ENCODE assay signal across 16 cellular contexts in genomic region chr7:152922318-152923081, GRCh38.
DNase-seq lines count a peak whose midpoint lies in the region; ATAC-seq and TF ChIP-seq lines count a peak whose summit lies in the region.
"Had no signal": no experiment of that assay in that cellular context is flagged by ENCODE, and none has a peak within 500 bp of the region (broad histone marks: within the 10 kb centered on the region; RNA-seq: fewer than 3 reads in every experiment).

No MANE protein-coding gene starts in this region.

- H3K36me3 Mint-ChIP-seq in osteocyte (ENCODE audit: unreplicated experiment): no peaks in the 10 kb centered on the region

- DNase-seq in NCI-H2081 (lab: John Stamatoyannopoulos, UW): peak; percentile 46 to 70
- no peak for DNase-seq in NCI-H2081 treated with DMSO at 0.1 percent for 48 hours (lab: John Stamatoyannopoulos, UW)
- peak; percentile 77 for DNase-seq in NCI-H69 (lab: John Stamatoyannopoulos, UW)
- DNase-seq in left lobe of liver (ENCODE audit: low spot score): peak; percentile 10
- DNase-seq in osteocyte (ENCODE audit: extremely low spot score, unreplicated experiment): peak; percentile 56
- DNase-seq in KG1 (lab: John Stamatoyannopoulos, UW): no peak
- DNase-seq: AML-193; CD4-positive, alpha-beta T cell; DMS153; DMS79; GDM1; GOT3; H7; HFFc6 had no signal

- H3K27ac Mint-ChIP-seq in osteocyte (ENCODE audit: unreplicated experiment): no peak overlapping the region
- H3K27ac Mint-ChIP-seq: CD4-positive, alpha-beta T cell; HFFc6 had no signal

- no peak for TF ChIP-seq CTCF in osteocyte (IDR thresholded peaks at IDR 0.05)

- peaks cover 2% of the 10 kb centered on the region for H3K4me1 Mint-ChIP-seq in osteocyte (ENCODE audit: unreplicated experiment)

- peaks cover 14% of the 10 kb centered on the region for H3K9me3 Mint-ChIP-seq in osteocyte (ENCODE audit: unreplicated experiment)

- no peak for ATAC-seq in left lobe of liver
- ATAC-seq in HG03039 (IDR thresholded peaks at IDR 0.05; ENCODE audit: unreplicated experiment): no peak
- ATAC-seq: HCT116 had no signal

- H3K27me3 Mint-ChIP-seq in osteocyte (ENCODE audit: unreplicated experiment): peaks cover 11% of the 10 kb centered on the region

- H3K4me3 Mint-ChIP-seq in osteocyte (ENCODE audit: unreplicated experiment): no peak overlapping the region
- H3K4me3 Mint-ChIP-seq: CD4-positive, alpha-beta T cell; HFFc6 had no signal

Comparison
In these comparisons a context has a peak if more than half of its experiments do, and no peak if none do; other contexts are left out.
1. DNase-seq: peak in NCI-H2081 (2 of 2), NCI-H69 (single experiment), left lobe of liver (single experiment) and osteocyte (single experiment); none in NCI-H2081 treated with DMSO at 0.1 percent for 48 hours (single experiment) and KG1 (single experiment).